ENCODE assay signal across 11 cellular contexts in genomic region chrX:13488706-13489105, GRCh38.
DNase-seq lines count a peak whose midpoint lies in the region; ATAC-seq and TF ChIP-seq lines count a peak whose summit lies in the region.
"Had no signal": no experiment of that assay in that cellular context is flagged by ENCODE, and none has a peak within 500 bp of the region (broad histone marks: within the 10 kb centered on the region; RNA-seq: fewer than 3 reads in every experiment).

No MANE protein-coding gene starts in this region.

- intact Hi-C loops in body of pancreas (cut with DNase I) = loop anchor here (10.0 kb wide), 1 partner anchor 524 kb away; no protein-coding TSS in a partner anchor
- intact Hi-C loops in tibial artery (cut with DNase I; ENCODE audit: low total_unique reads) = loop anchor here (5.0 kb wide), 1 partner anchor 516 kb away; no protein-coding TSS in a partner anchor

- H3K79me2 ChIP-seq in KMS-11 (ENCODE audit: insufficient read depth, low read depth) (no peaks in the 10 kb centered on the region), neural progenitor cell (ENCODE audit: low read depth) (no peaks in the 10 kb centered on the region)

- no peak for TF ChIP-seq POLR2A in body of pancreas (IDR thresholded peaks at IDR 0.05)

- WGBS in body of pancreas, 2 donors = 48 to 56% methylated on average over 5 of the region's 5 CpGs

- H3K4me2 ChIP-seq in KMS-11 (no peak overlapping the region), neural progenitor cell (no peak overlapping the region)

- H3K36me3 Mint-ChIP-seq in neural progenitor cell = no peaks in the 10 kb centered on the region
- H3K36me3 Mint-ChIP-seq: activated CD4-positive, alpha-beta memory T cell treated with anti-CD3 and anti-CD28 coated beads for 36 hours; activated naive CD8-positive, alpha-beta T cell had no signal

- H3K9me3 Mint-ChIP-seq in neural progenitor cell = peaks cover 3% of the 10 kb centered on the region
- H3K9me3 Mint-ChIP-seq: activated CD4-positive, alpha-beta memory T cell treated with anti-CD3 and anti-CD28 coated beads for 36 hours; T-helper 1 cell treated with Interleukin-12 subunit alpha and Interleukin-12 subunit beta and Interleukin-4 antibody, amounts not matched to agents 30 μg/mL and 1 μg/mL, for 36 hours had no signal

- H3K36me3 ChIP-seq in KMS-11 (ENCODE audit: insufficient read depth) = no peaks in the 10 kb centered on the region
- H3K36me3 ChIP-seq in body of pancreas (replicated peaks in 1 of 2; ENCODE audit: insufficient read depth in 1 of 2, low read depth in 2 of 2) = no peaks in the 10 kb centered on the region
- H3K36me3 ChIP-seq in mucosa of stomach (ENCODE audit: control insufficient read depth, insufficient read depth, low read length) = no peaks in the 10 kb centered on the region
- no peaks in the 10 kb centered on the region for H3K36me3 ChIP-seq in tibial artery
- no peaks in the 10 kb centered on the region for H3K36me3 ChIP-seq in neural progenitor cell

- H3K27me3 ChIP-seq in KMS-11 (ENCODE audit: insufficient read depth, low read depth) (no peaks in the 10 kb centered on the region), body of pancreas (no peaks in the 10 kb centered on the region), mucosa of stomach (ENCODE audit: control insufficient read depth, insufficient read depth, low read length) (no peaks in the 10 kb centered on the region), tibial artery (no peaks in the 10 kb centered on the region), neural progenitor cell (no peaks in the 10 kb centered on the region)

- H2AFZ ChIP-seq in KMS-11 (ENCODE audit: low read depth) = peak overlapping the region; percentile 66; the same call in 1 of the 2 replicates
- no peak overlapping the region for H2AFZ ChIP-seq in neural progenitor cell (replicated peaks)

- peaks cover 14% of the 10 kb centered on the region for H3F3A ChIP-seq in neural progenitor cell (ENCODE audit: low read depth)

- H3K9me3 ChIP-seq in body of pancreas (no peaks in the 10 kb centered on the region), mucosa of stomach (ENCODE audit: control insufficient read depth, low read length) (no peaks in the 10 kb centered on the region), tibial artery (no peaks in the 10 kb centered on the region), neural progenitor cell (ENCODE audit: low read depth) (no peaks in the 10 kb centered on the region)

- TF ChIP-seq CTCF in KMS-11 (conservative IDR thresholded peaks at IDR 0.05; ENCODE audit: low read depth, low read length) (no peak), body of pancreas (IDR thresholded peaks at IDR 0.05) (no peak), tibial artery (IDR thresholded peaks at IDR 0.05) (no peak), neural progenitor cell (IDR thresholded peaks at IDR 0.05) (no peak)

- H3K4me3 ChIP-seq in KMS-11 (IDR thresholded peaks at IDR 0.05; ENCODE audit: insufficient read depth, low read depth, low read length) (no peak overlapping the region), body of pancreas (no peak overlapping the region), mucosa of stomach (ENCODE audit: low read length) (no peak overlapping the region), tibial artery (no peak overlapping the region), neural progenitor cell (no peak overlapping the region)

- H3K4me1 ChIP-seq in KMS-11 (ENCODE audit: low read depth, poor library complexity, severe bottlenecking) (peaks cover 17% of the 10 kb centered on the region), body of pancreas (peaks cover 13% of the 10 kb centered on the region), mucosa of stomach (ENCODE audit: control insufficient read depth, insufficient read depth, low read length) (peaks cover 36% of the 10 kb centered on the region), tibial artery (peaks cover 0 to 34% (median 2%) of the 10 kb centered on the region in 4 donors), neural progenitor cell (peaks cover 11% of the 10 kb centered on the region)

- peaks cover 2% of the 10 kb centered on the region for H3K27me3 Mint-ChIP-seq in neural progenitor cell (ENCODE audit: insufficient read depth, low read depth)
- H3K27me3 Mint-ChIP-seq: activated CD4-positive, alpha-beta memory T cell treated with anti-CD3 and anti-CD28 coated beads for 36 hours; activated naive CD8-positive, alpha-beta T cell had no signal

- H3K27ac ChIP-seq in KMS-11 = no peak overlapping the region
- H3K27ac ChIP-seq in body of pancreas = peak overlapping the region in 3 of 4 donors; percentile 40 to 75 (median 74)
- peak overlapping the region; percentile 74 to 79 for H3K27ac ChIP-seq in tibial artery
- no peak overlapping the region for H3K27ac ChIP-seq in neural progenitor cell

- DNase-seq in body of pancreas (no peak), tibial artery (no peak), NCI-H1694 treated with DMSO at 0.1 percent for 48 hours (lab: John Stamatoyannopoulos, UW) (no peak), neural progenitor cell (ENCODE audit: low spot score) (no peak), NCI-H1436 (lab: John Stamatoyannopoulos, UW) (no peak)

- H3K4me3 Mint-ChIP-seq in neural progenitor cell = no peak overlapping the region
- H3K4me3 Mint-ChIP-seq: activated CD4-positive, alpha-beta memory T cell treated with anti-CD3 and anti-CD28 coated beads for 36 hours; activated naive CD8-positive, alpha-beta T cell; endodermal cell; T-helper 1 cell treated with Interleukin-12 subunit alpha and Interleukin-12 subunit beta and Interleukin-4 antibody, amounts not matched to agents 30 μg/mL and 1 μg/mL, for 36 hours had no signal

- H3K4me1 Mint-ChIP-seq in neural progenitor cell = peaks cover 18% of the 10 kb centered on the region

- H3K9ac ChIP-seq in KMS-11 = no peak overlapping the region
- H3K9ac ChIP-seq in mucosa of stomach (ENCODE audit: low read length) = peak overlapping the region; percentile 39
- H3K9ac ChIP-seq in neural progenitor cell = no peak overlapping the region

- no peak overlapping the region for H3K27ac Mint-ChIP-seq in neural progenitor cell

- H4K20me1 ChIP-seq in KMS-11 (ENCODE audit: insufficient read depth) = no peaks in the 10 kb centered on the region
- no peaks in the 10 kb centered on the region for H4K20me1 ChIP-seq in neural progenitor cell (ENCODE audit: low read depth)

- no peak for ATAC-seq in body of pancreas

Comparison
In these comparisons a context has a peak if more than half of its experiments do, and no peak if none do; other contexts are left out.
1. H3K27ac ChIP-seq: peak in body of pancreas (3 of 4) and tibial artery (2 of 2); none in KMS-11 (single experiment) and neural progenitor cell (single experiment).